ENCODE assay signal across 8 cellular contexts in the genomic region with DNA sequence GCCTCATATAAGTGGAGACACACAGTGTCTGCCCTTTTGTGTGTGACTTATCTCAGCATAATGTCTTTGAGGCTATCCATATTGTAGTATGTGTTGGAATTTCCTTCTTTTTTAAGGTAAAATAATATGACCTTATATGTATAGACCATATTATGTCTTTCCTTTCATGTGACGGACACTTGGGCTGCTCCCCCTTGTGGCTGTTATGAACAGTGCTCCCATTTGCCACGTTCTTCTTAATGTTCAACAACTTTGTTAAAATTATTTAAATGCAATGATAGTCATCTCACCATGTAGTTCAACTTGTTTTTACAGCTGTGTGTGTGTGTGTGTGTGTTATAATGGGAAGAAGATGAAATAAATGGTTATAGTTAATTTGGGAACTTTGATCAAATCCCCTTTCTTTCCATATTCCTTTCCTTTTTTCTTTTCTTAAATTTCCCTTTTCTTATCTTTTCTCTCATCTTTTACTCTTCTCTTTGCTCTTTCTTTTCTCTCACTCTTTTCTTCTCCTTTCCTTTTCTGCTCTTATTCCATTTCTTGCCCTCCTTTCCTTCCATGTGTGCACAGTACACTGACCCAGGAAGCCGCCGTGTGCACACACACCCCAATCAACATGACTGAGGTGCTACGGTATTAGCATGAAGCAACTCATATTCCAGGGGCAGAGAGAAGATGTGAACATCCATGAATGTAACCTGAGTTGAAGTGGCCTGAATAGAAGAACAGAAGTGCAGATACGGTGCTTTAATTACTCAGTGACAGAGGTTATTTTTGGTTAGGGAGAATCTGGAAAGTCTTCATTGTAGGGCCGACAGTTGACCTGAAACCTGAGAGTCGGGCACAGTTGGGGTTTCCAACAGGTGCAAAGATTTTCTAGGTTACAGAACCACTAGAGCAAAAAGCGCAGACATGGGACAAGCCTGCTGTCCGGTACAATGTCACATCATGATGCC.
A peak's percentile ranks its signal among the peaks of the same experiment; 100 is the strongest.
DNase-seq lines count a peak whose midpoint lies in the region; ATAC-seq and TF ChIP-seq lines count a peak whose summit lies in the region.

No MANE protein-coding gene starts in this region.

- TF ChIP-seq CTCF in RWPE2 (IDR thresholded peaks at IDR 0.05; ENCODE audit: poor library complexity, severe bottlenecking) (peak; percentile 89), astrocyte of the cerebellum (IDR thresholded peaks at IDR 0.05; ENCODE audit: low read depth, low read length, missing control alignments) (peak; percentile 83)

- H3K36me3 ChIP-seq in RWPE2 (ENCODE audit: low read depth): no peaks in the 10 kb centered on the region

- DNase-seq in DMS53 treated with DMSO at 0.1 percent for 48 hours (lab: John Stamatoyannopoulos, UW; ENCODE audit: unreplicated experiment): peak; percentile 23
- no peak for DNase-seq in RWPE2 (ENCODE audit: low spot score)
- peak; percentile 50 for DNase-seq in astrocyte of the cerebellum (ENCODE audit: low read depth)
- DNase-seq in iris pigment epithelial cell (ENCODE audit: low read depth): peak; percentile 70
- DNase-seq in stimulated activated CD4-positive, alpha-beta T cell treated with anti-CD3 and anti-CD28 coated beads, Interleukin-4, amount 100 ng/mL, for 24 hours: peak; percentile 54

- no peaks in the 10 kb centered on the region for H3K9me3 ChIP-seq in RWPE2 (ENCODE audit: severe bottlenecking)

- peak; percentile 41 for ATAC-seq in HG02885 (IDR thresholded peaks at IDR 0.05; ENCODE audit: poor library complexity, unreplicated experiment)
- ATAC-seq in RWPE2 (ENCODE audit: low read depth): no peak; the same call in 2 of the 3 replicates
- no peak for ATAC-seq in GM21576 (IDR thresholded peaks at IDR 0.05; ENCODE audit: unreplicated experiment)
- ATAC-seq in GM19351 (IDR thresholded peaks at IDR 0.05; ENCODE audit: unreplicated experiment): no peak

- no peaks in the 10 kb centered on the region for H3K27me3 ChIP-seq in RWPE2 (ENCODE audit: insufficient read depth, poor library complexity, severe bottlenecking)

- H3K4me3 ChIP-seq in RWPE2 (ENCODE audit: severe bottlenecking): no peak overlapping the region
- no peak overlapping the region for H3K4me3 ChIP-seq in astrocyte of the cerebellum (ENCODE audit: low read depth, low read length)

- no peak overlapping the region for H3K27ac ChIP-seq in RWPE2 (ENCODE audit: poor library complexity, severe bottlenecking)

- no peaks in the 10 kb centered on the region for H3K4me1 ChIP-seq in RWPE2 (ENCODE audit: insufficient read depth, poor library complexity, severe bottlenecking)

- in situ Hi-C loops in astrocyte of the cerebellum (cut with HindIII; ENCODE audit: low sequenced_read_pairs): no loop called here
